Comparison of ENCODE assay signal across 9 cellular contexts in genomic region chr1:54229281-54229891, GRCh38. TPM values are rescaled to one million over a fixed set of nuclear protein-coding genes. Genes with fewer than 3 reads are reported as not detected.
DNase-seq lines count a peak whose midpoint lies in the region; ATAC-seq, FAIRE-seq and TF ChIP-seq lines count a peak whose summit lies in the region.
"Had no signal": no experiment of that assay in that cellular context is flagged by ENCODE, and none has a peak within 500 bp of the region (broad histone marks: within the 10 kb centered on the region; RNA-seq: fewer than 3 reads in every experiment).

No MANE protein-coding gene starts in this region.

- H3K23me2 ChIP-seq in H1 (ENCODE audit: low read depth, low read length): no peaks in the 10 kb centered on the region

- H3K79me2 ChIP-seq in H1 (ENCODE audit: control insufficient read depth in 1 of 2, insufficient read depth in 2 of 2, low read length in 2 of 2): no peaks in the 10 kb centered on the region

- H3K36me3 ChIP-seq in RWPE2 (ENCODE audit: low read depth): no peaks in the 10 kb centered on the region
- H3K36me3 ChIP-seq in H1 (ENCODE audit: control insufficient read depth in 2 of 4, insufficient read depth in 4 of 4, low read length in 3 of 4): peaks cover 0 to 10% (median 2%) of the 10 kb centered on the region in 4 experiments; a peak in 2 of 8 replicates
- peaks cover 0 to 20% of the 10 kb centered on the region in 2 donors for H3K36me3 ChIP-seq in psoas muscle (ENCODE audit: insufficient read depth in 1 of 2, low read depth in 1 of 2)

- intact Hi-C loops in psoas muscle (cut with DNase I): no loop called here

- no peak for TF ChIP-seq POLR2A in H1 (IDR thresholded peaks at IDR 0.05; ENCODE audit: control extremely low read depth in 1 of 2, low read depth in 2 of 2, low read length in 2 of 2)

- ATAC-seq in RWPE2 (ENCODE audit: low read depth) (peak; percentile 57), psoas muscle (peak; percentile 35 to 50 (median 42)), HG02642 (IDR thresholded peaks at IDR 0.05; ENCODE audit: poor library complexity, unreplicated experiment) (no peak), GM19023 (IDR thresholded peaks at IDR 0.05; ENCODE audit: unreplicated experiment) (no peak)

- peaks cover 0 to 7% of the 10 kb centered on the region in 2 experiments for H4K20me1 ChIP-seq in H1 (replicated peaks in 1 of 2; ENCODE audit: control insufficient read depth in 1 of 2, insufficient read depth in 2 of 2, low read length in 2 of 2)

- H3K4me1 ChIP-seq in RWPE2 (ENCODE audit: insufficient read depth, poor library complexity, severe bottlenecking) (no peaks in the 10 kb centered on the region), H1 (replicated peaks in 1 of 4; ENCODE audit: control insufficient read depth in 3 of 4, insufficient read depth in 4 of 4, low read length in 3 of 4) (peaks cover 0 to 6% (median 3%) of the 10 kb centered on the region in 4 experiments; a peak in 3 of 7 replicates), psoas muscle (no peaks in the 10 kb centered on the region)

- no peak overlapping the region for H2BK120ac ChIP-seq in H1 (replicated peaks; ENCODE audit: low read depth, low read length)

- H2AK5ac ChIP-seq in H1 (ENCODE audit: low read depth, low read length): no peak overlapping the region

- no peak overlapping the region for H3K4me3 ChIP-seq in RWPE2 (ENCODE audit: severe bottlenecking)
- no peak overlapping the region for H3K4me3 ChIP-seq in H1 (ENCODE audit: extremely low read depth in 1 of 4, insufficient read depth in 2 of 4, low read depth in 3 of 4, low read length in 4 of 4)
- H3K4me3 ChIP-seq in psoas muscle: no peak overlapping the region

- no peak overlapping the region for H3K4ac ChIP-seq in H1 (replicated peaks; ENCODE audit: insufficient read length, low read depth, low read length)

- no peak for TF ChIP-seq CTCF in RWPE2 (IDR thresholded peaks at IDR 0.05; ENCODE audit: poor library complexity, severe bottlenecking)
- no peak for TF ChIP-seq CTCF in H1 (IDR thresholded peaks at IDR 0.05; ENCODE audit: control extremely low read depth in 1 of 3, insufficient read depth in 1 of 3, low read depth in 1 of 3, low read length in 3 of 3)
- TF ChIP-seq CTCF in psoas muscle (IDR thresholded peaks at IDR 0.05): no peak

- H3K27ac ChIP-seq in RWPE2 (ENCODE audit: poor library complexity, severe bottlenecking) (no peak overlapping the region), H1 (ENCODE audit: low read depth, low read length) (no peak overlapping the region), psoas muscle (no peak overlapping the region)

- no peak overlapping the region for H2BK20ac ChIP-seq in H1 (ENCODE audit: low read length)

- no peak overlapping the region for H3K56ac ChIP-seq in H1 (replicated peaks; ENCODE audit: insufficient read length, low read depth, low read length)

- POLR2A ChIA-PET in H1 (lab: Charles Lee; ENCODE audit: partially characterized antibody): interaction anchor here (0.9 to 5.3 kb wide), 3 partner anchors 7 to 82 kb away, joined by 3 to 20 read pairs (median 3); partner anchors contain the start of genes CYB5RL and MRPL37

- no peak overlapping the region for H2AFZ ChIP-seq in H1 (ENCODE audit: low read length)

- no peak overlapping the region for H3K9ac ChIP-seq in H1 (replicated peaks in 1 of 4; ENCODE audit: extremely low read depth in 1 of 4, low read depth in 3 of 4, low read length in 3 of 4)

- H3K23ac ChIP-seq in H1 (ENCODE audit: insufficient read length): no peak overlapping the region

- H3K18ac ChIP-seq in H1 (ENCODE audit: extremely low read depth, low read length): no peak overlapping the region

- H2BK12ac ChIP-seq in H1 (ENCODE audit: low read depth, low read length): no peak overlapping the region

- no peak for FAIRE-seq in H1 (lab: Jason Lieb, UNC)
- FAIRE-seq: endometrium had no signal

- H2BK5ac ChIP-seq in H1 (ENCODE audit: low read depth, low read length): peak overlapping the region; percentile 35; the same call in 1 of the 2 replicates

- no peak for TF ChIP-seq RAD21 in H1 (IDR thresholded peaks at IDR 0.05 in 1 of 2, conservative IDR thresholded peaks at IDR 0.05 in 1 of 2; ENCODE audit: low read depth in 2 of 2, low read length in 2 of 2)

- H3K14ac ChIP-seq in H1 (ENCODE audit: insufficient read length): no peak overlapping the region

- CTCF ChIA-PET in H1 (lab: Charles Lee; ENCODE audit: partially characterized antibody): interaction anchor here (0.9 to 3.0 kb wide), 10 partner anchors 10 to 260 kb away, joined by 3 to 10 read pairs (median 4); no protein-coding TSS in a partner anchor

- no peaks in the 10 kb centered on the region for H3K79me1 ChIP-seq in H1 (ENCODE audit: low read depth, low read length)

- H3K4me2 ChIP-seq in H1 (ENCODE audit: insufficient read depth in 1 of 2, low read depth in 2 of 2, low read length in 2 of 2): no peak overlapping the region

- DNase-seq in GM03348 (ENCODE audit: low spot score) (peak; percentile 67), RWPE2 (ENCODE audit: low spot score) (no peak), H1 (ENCODE audit: low read depth in 1 of 2, low spot score in 2 of 2) (no peak), psoas muscle (peak in 1 of 2 donors; percentile 41), NCI-H82 (lab: John Stamatoyannopoulos, UW) (no peak), NCI-H146 treated with DMSO at 0.1 percent for 48 hours (lab: John Stamatoyannopoulos, UW; ENCODE audit: unreplicated experiment) (no peak)

- no peak for TF ChIP-seq EP300 in H1 (IDR thresholded peaks at IDR 0.05; ENCODE audit: borderline replicate concordance in 1 of 2, low read depth in 2 of 2, low read length in 2 of 2)

- no peak overlapping the region for H4K5ac ChIP-seq in H1 (ENCODE audit: insufficient read length, low read depth, low read length)

- 86% methylated on average over 11 of the region's 11 CpGs; no CpG with 5 or more reads in 1 of the 2 experiments for WGBS in H1 (ENCODE audit: extremely low coverage in 1 of 2, insufficient coverage in 1 of 2, insufficient read length in 1 of 2, insufficient replicate concordance in 2 of 2, low coverage in 1 of 2, low lambda C conversion rate in 2 of 2, missing lambda C conversion rate in 1 of 2), 2 experiments
- WGBS in psoas muscle, 3 donors: 48 to 52% (median 52%) methylated on average over 11 of the region's 11 CpGs

- H4K8ac ChIP-seq in H1 (ENCODE audit: extremely low read depth, insufficient read depth, low read length): no peak overlapping the region

- H3K9me3 ChIP-seq in RWPE2 (ENCODE audit: severe bottlenecking) (no peaks in the 10 kb centered on the region), H1 (ENCODE audit: insufficient read depth in 2 of 2, low read depth in 1 of 2, low read length in 1 of 2) (no peaks in the 10 kb centered on the region; a peak in 1 of 4 replicates), psoas muscle (no peaks in the 10 kb centered on the region)

- H4K91ac ChIP-seq in H1 (replicated peaks; ENCODE audit: insufficient read length, low read length): no peak overlapping the region

- H2BK15ac ChIP-seq in H1 (ENCODE audit: low read length): no peak overlapping the region

- H3K27me3 ChIP-seq in RWPE2 (ENCODE audit: insufficient read depth, poor library complexity, severe bottlenecking): no peaks in the 10 kb centered on the region
- H3K27me3 ChIP-seq in H1 (replicated peaks in 1 of 4; ENCODE audit: control insufficient read depth in 3 of 4, extremely low read depth in 1 of 4, insufficient read depth in 3 of 4, low read length in 3 of 4): no peaks in the 10 kb centered on the region
- no peaks in the 10 kb centered on the region for H3K27me3 ChIP-seq in psoas muscle (ENCODE audit: insufficient read depth in 3 of 3, low read length in 2 of 3)

TF ChIP-seq in H1, 55 proteins besides CTCF, POLR2A, EP300 and RAD21:
- no peak for TF ChIP-seq SIX5 (IDR thresholded peaks at IDR 0.05; ENCODE audit: low read depth, low read length)
- TF ChIP-seq SUZ12 (IDR thresholded peaks at IDR 0.05; ENCODE audit: low read length): no peak
- no peak for TF ChIP-seq FOSL1 (IDR thresholded peaks at IDR 0.05; ENCODE audit: insufficient read depth, low read depth, low read length)
- TF ChIP-seq CTBP2 (IDR thresholded peaks at IDR 0.05; ENCODE audit: borderline replicate concordance, insufficient read depth, insufficient read length, low read length): no peak
- TF ChIP-seq ZNF274 (IDR thresholded peaks at IDR 0.05; ENCODE audit: borderline replicate concordance, extremely low read depth, low read length): no peak

RNA-seq across cellular contexts. Expression of gene MRPL37, which starts 29.4 kb away (rescaled TPM):
- total RNA-seq in H1 (2021; fragmentation: NEBNext Ultra II Directional; extraction: Animal tissue kit (Norgen Biotek cat#: 25700)): 126 and 129 TPM in 2 replicates
- polyA plus RNA-seq in H1 (2011; rRNA removed): 45.5 and 66.6 TPM in 2 replicates
- polyA plus RNA-seq in H1 (2011; cell fraction: cytosol; rRNA removed): 50.6 TPM
- 44.3 TPM for polyA plus RNA-seq in H1 (2011; cell fraction: nucleus; rRNA removed)
- 139 to 155 TPM (median 151 TPM) in 4 replicates for polyA plus RNA-seq in H1 (2012, experiment 1 of 2)
- polyA plus RNA-seq in H1 (2012, experiment 2 of 2): 260 TPM
- polyA plus RNA-seq in H1 (2013, experiment 1 of 2): 113 TPM
- polyA plus RNA-seq in H1 (2013, experiment 2 of 2): 115 TPM
- 36.0 and 42.4 TPM in 2 replicates for polyA minus RNA-seq in H1 (2011; rRNA and poly(A)+ RNA removed)
- 23.6 TPM for polyA minus RNA-seq in H1 (2011; cell fraction: cytosol; rRNA and poly(A)+ RNA removed)
- polyA minus RNA-seq in H1 (2011; cell fraction: nucleus; rRNA and poly(A)+ RNA removed): 26.2 TPM
- 100 to 1,000 TPM in 3 of 4 donors, 10 to 100 TPM in 1; 89.6 to 109 (median 102) TPM for total RNA-seq in psoas muscle
- 100 to 1,000 TPM in 1 of 3 donors, 10 to 100 TPM in 2; 68.9 to 100 (median 87.5) TPM for polyA plus RNA-seq in psoas muscle

RNA-seq across cellular contexts. Expression of gene CYB5RL, which starts 29.6 kb away (rescaled TPM):
- 14.1 and 15.1 TPM in 2 replicates for total RNA-seq in H1 (2021; fragmentation: NEBNext Ultra II Directional; extraction: Animal tissue kit (Norgen Biotek cat#: 25700))
- polyA plus RNA-seq in H1 (2011; rRNA removed) (13.2 and 14.8 TPM in 2 replicates), psoas muscle (1 to 10 TPM in 2 of 3 donors, under 1 TPM in 1; 0.89 to 3.4 (median 1.0) TPM)
- 15.9 TPM for polyA plus RNA-seq in H1 (2011; cell fraction: cytosol; rRNA removed)
- 17.3 TPM for polyA plus RNA-seq in H1 (2011; cell fraction: nucleus; rRNA removed)
- 10.0 to 12.0 TPM (median 10.7 TPM) in 4 replicates for polyA plus RNA-seq in H1 (2012, experiment 1 of 2)
- 7.0 TPM for polyA plus RNA-seq in H1 (2012, experiment 2 of 2)
- 8.2 TPM for polyA plus RNA-seq in H1 (2013, experiment 1 of 2)
- 8.5 TPM for polyA plus RNA-seq in H1 (2013, experiment 2 of 2)
- polyA minus RNA-seq in H1 (2011; rRNA and poly(A)+ RNA removed): 18.8 and 22.4 TPM in 2 replicates
- polyA minus RNA-seq in H1 (2011; cell fraction: cytosol; rRNA and poly(A)+ RNA removed): 5.1 TPM
- 14.9 TPM for polyA minus RNA-seq in H1 (2011; cell fraction: nucleus; rRNA and poly(A)+ RNA removed)
- total RNA-seq in psoas muscle: 1 to 10 TPM; 2.8 to 6.4 (median 3.3) TPM

Comparison
In these comparisons a context has a peak if more than half of its experiments do, and no peak if none do; other contexts are left out.
1. ATAC-seq: peak in RWPE2 (single experiment) and psoas muscle (4 of 4); none in HG02642 (single experiment) and GM19023 (single experiment).